8 cellular contexts compared by ENCODE assay signal in the genomic region with DNA sequence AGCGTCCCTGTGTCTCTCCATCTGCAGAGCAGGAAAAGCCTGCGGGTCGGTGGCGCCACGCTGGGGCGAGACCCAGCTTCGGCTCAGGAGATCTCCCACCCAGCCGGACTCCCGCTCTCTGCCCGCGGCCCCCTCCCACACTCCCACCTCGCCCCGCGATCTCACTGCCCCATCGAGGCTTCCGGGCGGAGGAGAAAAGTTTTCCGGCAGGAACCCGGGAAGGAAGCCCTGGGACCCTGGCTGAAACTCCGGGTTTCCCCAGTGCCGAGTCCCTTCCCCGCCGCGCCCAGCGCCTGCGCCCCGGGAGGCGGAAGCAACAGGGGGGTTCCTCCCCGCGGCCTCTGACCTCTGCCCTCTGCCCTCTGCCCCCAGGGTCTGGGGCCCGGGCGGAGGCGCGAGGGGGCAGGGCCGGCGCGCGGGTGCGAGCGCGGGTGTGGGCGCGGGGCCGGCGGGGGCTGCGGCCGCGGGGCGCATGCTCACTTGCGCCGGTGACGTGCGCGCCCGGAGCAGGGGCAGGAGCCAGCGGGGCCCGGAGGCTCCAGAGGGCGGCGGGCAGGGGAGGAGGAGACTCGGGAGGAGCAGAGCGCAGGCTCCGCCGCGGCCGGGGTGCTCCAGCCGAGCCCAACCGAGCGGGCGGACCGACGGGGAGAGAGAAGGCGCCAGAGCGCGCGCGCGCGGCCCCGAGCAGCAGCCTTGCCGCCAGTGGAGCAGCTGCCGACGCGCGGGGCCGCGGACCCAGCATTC. TPM values are rescaled to one million over a fixed set of nuclear protein-coding genes. Genes with fewer than 3 reads are reported as not detected.
DNase-seq lines count a peak whose midpoint lies in the region; ATAC-seq, FAIRE-seq and TF ChIP-seq lines count a peak whose summit lies in the region.

ATP11A (plus strand) TSS at position 541 of the 744 bp plus-strand sequence. CDS start 379 bp downstream, outside the sequence.

- CTCF ChIA-PET in activated B cell treated with CpG ODN at 0.5 μM for 24 hours (lab: Charles Lee) = no interaction called here

- H3K4me3 Mint-ChIP-seq in activated B cell treated with CpG ODN at 0.5 μM for 24 hours = peak within 1 kb of the TSS; percentile 87
- H3K4me3 Mint-ChIP-seq in immature natural killer cell = peak within 1 kb of the TSS; percentile 84 to 92 (median 87)

- H3K9me3 Mint-ChIP-seq in activated B cell treated with CpG ODN at 0.5 μM for 24 hours = no peaks in the 10 kb centered on the region
- no peaks in the 10 kb centered on the region for H3K9me3 Mint-ChIP-seq in immature natural killer cell

- peak within 1 kb of the TSS; percentile 75 for H3K27ac ChIP-seq in smooth muscle cell (ENCODE audit: low read depth)

- peak; percentile 98 for DNase-seq in 8988T
- peak; percentile 43 for DNase-seq in NCI-H2107 treated with DMSO at 0.1 percent for 48 hours (lab: John Stamatoyannopoulos, UW; ENCODE audit: unreplicated experiment)
- DNase-seq in activated B cell treated with CpG ODN at 0.5 μM for 24 hours = peak; percentile 73
- DNase-seq in bronchial epithelial cell (ENCODE audit: low read depth) = peak; percentile 70
- DNase-seq in immature natural killer cell = peak; percentile 74 to 79 (median 77)
- DNase-seq in smooth muscle cell (lab: John Stamatoyannopoulos, UW; ENCODE audit: unreplicated experiment) = peak; percentile 81

- peak within 1 kb of the TSS; percentile 97 for H2AFZ ChIP-seq in smooth muscle cell (ENCODE audit: low read depth)

- no peaks in the 10 kb centered on the region for H3F3A ChIP-seq in smooth muscle cell (ENCODE audit: low read depth)

- peaks cover 32% of the 10 kb centered on the region for H4K20me1 ChIP-seq in smooth muscle cell (ENCODE audit: low read depth)

- H3K36me3 Mint-ChIP-seq in activated B cell treated with CpG ODN at 0.5 μM for 24 hours (ENCODE audit: low read depth) (no peaks in the 10 kb centered on the region), immature natural killer cell (no peaks in the 10 kb centered on the region)

- H3K27ac Mint-ChIP-seq in activated B cell treated with CpG ODN at 0.5 μM for 24 hours = peak within 1 kb of the TSS; percentile 84
- peak within 1 kb of the TSS; percentile 77 to 93 (median 89) for H3K27ac Mint-ChIP-seq in immature natural killer cell

- H3K4me2 ChIP-seq in smooth muscle cell = peak within 1 kb of the TSS; percentile 98

- peak within 1 kb of the TSS; percentile 77 for H3K9ac ChIP-seq in smooth muscle cell (ENCODE audit: low read depth)

- peaks cover 42% of the 10 kb centered on the region for H3K4me1 Mint-ChIP-seq in activated B cell treated with CpG ODN at 0.5 μM for 24 hours
- peaks cover 39 to 47% of the 10 kb centered on the region in 2 donors for H3K4me1 Mint-ChIP-seq in immature natural killer cell

- intact Hi-C loops in activated B cell treated with CpG ODN at 0.5 μM for 24 hours (cut with micrococcal nuclease) = loop anchor here (1.0 to 10.0 kb wide), 5 partner anchors 49 to 183 kb away; partner anchors contain the start of gene TUBGCP3

- no peak for FAIRE-seq in bronchial epithelial cell (lab: Jason Lieb, UNC)

- ATAC-seq in GM18517 (IDR thresholded peaks at IDR 0.05; ENCODE audit: unreplicated experiment) = peak; percentile 72
- peak; percentile 61 for ATAC-seq in HG03025 (IDR thresholded peaks at IDR 0.05; ENCODE audit: low FRiP score, unreplicated experiment)
- peak; percentile 83 for ATAC-seq in activated B cell treated with CpG ODN at 0.5 μM for 24 hours (ENCODE audit: low read depth)

- POLR2A ChIA-PET in activated B cell treated with CpG ODN at 0.5 μM for 24 hours (lab: Charles Lee) = interaction anchor here (1.0 to 1.3 kb wide), 2 partner anchors 101 to 184 kb away, joined by 4 to 8 read pairs; partner anchors contain the start of gene TUBGCP3

- H3K27me3 Mint-ChIP-seq in activated B cell treated with CpG ODN at 0.5 μM for 24 hours = peaks cover 1% of the 10 kb centered on the region
- peaks cover 3 to 11% (median 3%) of the 10 kb centered on the region in 3 donors for H3K27me3 Mint-ChIP-seq in immature natural killer cell (ENCODE audit: low read depth in 3 of 3)

- H3K36me3 ChIP-seq in bronchial epithelial cell (ENCODE audit: control insufficient read depth, insufficient read depth, low read length) (no peaks in the 10 kb centered on the region), smooth muscle cell (ENCODE audit: low read depth) (no peaks in the 10 kb centered on the region)

- H3K27me3 ChIP-seq in bronchial epithelial cell (ENCODE audit: control insufficient read depth, insufficient read depth, low read length) (no peaks in the 10 kb centered on the region), smooth muscle cell (ENCODE audit: low read depth) (no peaks in the 10 kb centered on the region)

- peaks cover 30% of the 10 kb centered on the region for H3K4me1 ChIP-seq in smooth muscle cell (ENCODE audit: low read depth)

- no peaks in the 10 kb centered on the region for H3K9me3 ChIP-seq in smooth muscle cell (replicated peaks; ENCODE audit: low read depth)

- no peak for TF ChIP-seq CTCF in activated B cell treated with CpG ODN at 0.5 μM for 24 hours (IDR thresholded peaks at IDR 0.05)
- TF ChIP-seq CTCF in bronchial epithelial cell (IDR thresholded peaks at IDR 0.05; ENCODE audit: insufficient read depth, low read length, severe bottlenecking) = no peak
- no peak for TF ChIP-seq CTCF in smooth muscle cell (IDR thresholded peaks at IDR 0.05; ENCODE audit: borderline replicate concordance, insufficient read depth, poor library complexity, severe bottlenecking)

- 2% methylated on average over 39 of the region's 86 CpGs for WGBS in smooth muscle cell (ENCODE audit: low lambda C conversion rate)

- peaks cover 21% of the 10 kb centered on the region for H3K79me2 ChIP-seq in smooth muscle cell (ENCODE audit: low read depth)

- H3K4me3 ChIP-seq in bronchial epithelial cell (ENCODE audit: low read depth, low read length) (peak within 1 kb of the TSS; percentile 64), smooth muscle cell (peak within 1 kb of the TSS; percentile 84)

RNA-seq across cellular contexts. Expression of gene ATP11A, which starts in this region (rescaled TPM):
- total RNA-seq in activated B cell treated with CpG ODN at 0.5 μM for 24 hours (43.7 and 49.6 TPM in 2 replicates), bronchial epithelial cell (4.7 and 6.1 TPM in 2 replicates), smooth muscle cell (6.1 and 7.5 TPM in 2 replicates)
- polyA plus RNA-seq in immature natural killer cell (1 to 10 TPM in 1 of 3 donors, under 1 TPM in 1, not detected in 1; 0.96 to 2.9 TPM), smooth muscle cell (6.5 and 15.2 TPM in 2 replicates)

Comparison
In these comparisons a context has a peak if more than half of its experiments do, and no peak if none do; other contexts are left out.
1. Peak in every context shown above with its lines: DNase-seq, ATAC-seq, H3K4me3 ChIP-seq and H3K27ac ChIP-seq.
2. DNase-seq: peak in every context shown above with its lines; median percentile 98 in 8988T; 81 in smooth muscle cell; 77 in immature natural killer cell; 73 in activated B cell treated with CpG ODN at 0.5 μM for 24 hours; 70 in bronchial epithelial cell; 43 in NCI-H2107 treated with DMSO at 0.1 percent for 48 hours.